Comparison of ENCODE assay signal across 29 cellular contexts in genomic region chr4:173128199-173128890, GRCh38. TPM values are rescaled to one million over a fixed set of nuclear protein-coding genes. Genes with fewer than 3 reads are reported as not detected.
A peak's percentile ranks its signal among the peaks of the same experiment; 100 is the strongest.
DNase-seq lines count a peak whose midpoint lies in the region; ATAC-seq and TF ChIP-seq lines count a peak whose summit lies in the region.
"Had no signal": no experiment of that assay in that cellular context is flagged by ENCODE, and none has a peak within 500 bp of the region (broad histone marks: within the 10 kb centered on the region; RNA-seq: fewer than 3 reads in every experiment).

No MANE protein-coding gene starts in this region.

- H3K4me3 ChIP-seq in neural progenitor cell = no peak overlapping the region
- H3K4me3 ChIP-seq: BLaER1 treated with 17β-estradiol and CSF1 and Interleukin-3, amounts not matched to agents 10 nM and 100 nM; lung; pancreas; PC-9 had no signal

- peak overlapping the region; percentile 26 for H2AFZ ChIP-seq in neural progenitor cell (replicated peaks)
- H2AFZ ChIP-seq: PC-9 had no signal

- peak; percentile 38 for ATAC-seq in GM18511 (IDR thresholded peaks at IDR 0.05; ENCODE audit: unreplicated experiment)
- ATAC-seq: pancreas; Right ventricle myocardium inferior; stimulated activated naive CD8-positive, alpha-beta T cell treated with anti-CD3 and anti-CD28 coated beads, Interleukin-15, Interleukin-2, amounts not matched to agents 100 U/mL and 50 U/mL, for 24 hours had no signal

- DNase-seq in KBM-7 = peak; percentile 39
- peak; percentile 28 for DNase-seq in OCI-M1 (lab: John Stamatoyannopoulos, UW)
- no peak for DNase-seq in neural progenitor cell (ENCODE audit: low spot score)
- DNase-seq in nucleus accumbens (lab: John Stamatoyannopoulos, UW) = no peak
- DNase-seq in DMS53 (lab: John Stamatoyannopoulos, UW) = no peak
- DNase-seq in HK-2 (ENCODE audit: unreplicated experiment) = no peak
- DNase-seq: activated CD4-positive, alpha-beta memory T cell treated with anti-CD3 and anti-CD28 coated beads for 36 hours; activated CD4-positive, CD25-positive, alpha-beta regulatory T cell treated with anti-CD3 and anti-CD28 coated beads, Interleukin-2, amount 50 U/mL, for 72 hours; activated naive CD4-positive, alpha-beta T cell treated with Interleukin-2 at 50 U/mL for 16 hours; Caco-2; central memory CD4-positive, alpha-beta T cell; cortex of kidney; effector memory CD4-positive, alpha-beta T cell; H7; hippocampal formation; NCI-H1048; NCI-H1694 treated with DMSO at 0.1 percent for 48 hours; NCI-H446 treated with DMSO at 0.1 percent for 48 hours; NCI-H82; nephron progenitor cell; pancreas; PC-9; retina; SK-N-SH; stimulated activated naive CD8-positive, alpha-beta T cell treated with anti-CD3 and anti-CD28 coated beads, Interleukin-15, Interleukin-2, amounts not matched to agents 100 U/mL and 50 U/mL, for 24 hours had no signal

- H3K36me3 Mint-ChIP-seq in neural progenitor cell = no peaks in the 10 kb centered on the region
- H3K36me3 Mint-ChIP-seq: activated CD4-positive, alpha-beta memory T cell treated with anti-CD3 and anti-CD28 coated beads for 36 hours had no signal

- no peak overlapping the region for H3K27ac Mint-ChIP-seq in neural progenitor cell
- H3K27ac Mint-ChIP-seq: activated CD4-positive, alpha-beta memory T cell treated with anti-CD3 and anti-CD28 coated beads for 36 hours; nephron progenitor cell had no signal

- peaks cover 2% of the 10 kb centered on the region for H3K27me3 Mint-ChIP-seq in neural progenitor cell (ENCODE audit: insufficient read depth, low read depth)

- H3K4me3 Mint-ChIP-seq in neural progenitor cell = no peak overlapping the region
- H3K4me3 Mint-ChIP-seq: activated CD4-positive, alpha-beta memory T cell treated with anti-CD3 and anti-CD28 coated beads for 36 hours; nephron progenitor cell had no signal

- H3K9ac ChIP-seq in neural progenitor cell = no peak overlapping the region
- H3K9ac ChIP-seq: BLaER1 treated with 17β-estradiol and CSF1 and Interleukin-3, amounts not matched to agents 10 nM and 100 nM; SK-N-SH had no signal

- no peaks in the 10 kb centered on the region for H4K20me1 ChIP-seq in neural progenitor cell (ENCODE audit: low read depth)
- H4K20me1 ChIP-seq: BLaER1 treated with 17β-estradiol and CSF1 and Interleukin-3, amounts not matched to agents 10 nM and 100 nM had no signal

- H3K9me3 ChIP-seq in neural progenitor cell (ENCODE audit: low read depth) = no peaks in the 10 kb centered on the region
- H3K9me3 ChIP-seq: BLaER1 treated with 17β-estradiol and CSF1 and Interleukin-3, amounts not matched to agents 10 nM and 100 nM; Caco-2; pancreas; SK-N-SH had no signal

- no peak overlapping the region for H3K27ac ChIP-seq in neural progenitor cell
- H3K27ac ChIP-seq: BLaER1 treated with 17β-estradiol and CSF1 and Interleukin-3, amounts not matched to agents 10 nM and 100 nM; pancreas; PC-9 had no signal

- TF ChIP-seq CTCF in neural progenitor cell (IDR thresholded peaks at IDR 0.05) = no peak

- H3K4me1 ChIP-seq in neural progenitor cell = no peaks in the 10 kb centered on the region
- H3K4me1 ChIP-seq: BLaER1 treated with 17β-estradiol and CSF1 and Interleukin-3, amounts not matched to agents 10 nM and 100 nM; Caco-2; pancreas had no signal

- in situ Hi-C loops in KBM-7 (cut with MboI; ENCODE audit: low pct_unique_long_range_greater_than_20kb, low sequenced_read_pairs) = no loop called here

- no peaks in the 10 kb centered on the region for H3K27me3 ChIP-seq in neural progenitor cell
- H3K27me3 ChIP-seq: BLaER1 treated with 17β-estradiol and CSF1 and Interleukin-3, amounts not matched to agents 10 nM and 100 nM; pancreas had no signal

- no peaks in the 10 kb centered on the region for H3K4me1 Mint-ChIP-seq in neural progenitor cell
- H3K4me1 Mint-ChIP-seq: nephron progenitor cell had no signal

- no peaks in the 10 kb centered on the region for H3K79me2 ChIP-seq in neural progenitor cell (ENCODE audit: low read depth)

- H3K9me3 Mint-ChIP-seq in neural progenitor cell = no peaks in the 10 kb centered on the region
- H3K9me3 Mint-ChIP-seq: activated CD4-positive, alpha-beta memory T cell treated with anti-CD3 and anti-CD28 coated beads for 36 hours; nephron progenitor cell had no signal

- no peak overlapping the region for H3K4me2 ChIP-seq in neural progenitor cell
- H3K4me2 ChIP-seq: BLaER1 treated with 17β-estradiol and CSF1 and Interleukin-3, amounts not matched to agents 10 nM and 100 nM; PC-9; SK-N-SH had no signal

- H3K36me3 ChIP-seq in neural progenitor cell = no peaks in the 10 kb centered on the region
- H3K36me3 ChIP-seq: BLaER1 treated with 17β-estradiol and CSF1 and Interleukin-3, amounts not matched to agents 10 nM and 100 nM; pancreas had no signal

- no peaks in the 10 kb centered on the region for H3F3A ChIP-seq in neural progenitor cell (ENCODE audit: low read depth)

RNA-seq across cellular contexts. Expression of gene GALNT7, which starts 40.3 kb away (rescaled TPM):
- 44.6 and 62.3 TPM in 2 replicates for total RNA-seq in neural progenitor cell (ENCODE audit: low replicate concordance)

Comparison
In these comparisons a context has a peak if more than half of its experiments do, and no peak if none do; other contexts are left out.
1. DNase-seq: peak in KBM-7 (single experiment) and OCI-M1 (single experiment); none in neural progenitor cell (single experiment), nucleus accumbens (0 of 56), DMS53 (single experiment) and HK-2 (single experiment).